Comparison of ENCODE assay signal across 15 cellular contexts in the genomic region with DNA sequence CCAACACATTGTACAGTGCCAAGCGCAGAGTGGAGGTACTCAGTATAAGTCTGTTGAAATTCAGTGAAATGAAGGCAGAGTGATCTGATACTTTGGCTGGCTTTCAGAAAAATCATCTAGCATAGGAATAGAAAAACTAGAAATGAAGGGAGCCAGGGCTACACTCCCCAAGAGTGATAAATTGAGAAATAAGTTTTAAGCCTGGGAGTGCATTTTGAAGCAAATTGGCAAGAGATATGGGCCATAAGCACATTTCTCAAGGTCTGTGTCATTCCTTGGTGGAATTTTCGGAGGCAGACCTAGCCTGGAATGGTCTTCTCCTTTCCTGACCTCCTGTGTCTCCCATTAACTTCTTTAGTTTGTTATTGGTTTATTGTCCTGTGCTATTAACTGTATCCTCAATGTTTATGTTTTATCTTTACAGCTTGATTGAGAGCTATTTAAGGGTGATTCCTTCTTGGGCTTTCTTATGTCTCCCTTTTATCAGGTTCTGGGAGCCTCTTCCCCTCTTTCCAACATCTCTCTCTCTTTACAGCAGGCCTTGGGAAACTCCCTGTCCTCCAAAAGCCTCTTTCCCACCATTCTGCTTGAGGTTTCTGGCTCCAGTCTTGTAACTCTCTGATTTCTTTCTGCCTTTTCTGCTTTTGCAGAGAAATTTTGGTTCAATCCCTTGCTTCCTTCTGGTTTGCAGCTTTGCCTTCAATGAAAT.
DNase-seq lines count a peak whose midpoint lies in the region; ATAC-seq, FAIRE-seq and TF ChIP-seq lines count a peak whose summit lies in the region.
"Had no signal": no experiment of that assay in that cellular context is flagged by ENCODE, and none has a peak within 500 bp of the region (broad histone marks: within the 10 kb centered on the region; RNA-seq: fewer than 3 reads in every experiment).

No MANE protein-coding gene starts in this region.

- CTCF ChIA-PET in HepG2 (lab: Yijun Ruan, JAX; ENCODE audit: low intra/inter-chr PET ratio, low total read pairs) = no interaction called here
- CTCF ChIA-PET in activated CD8-positive, alpha-beta T cell treated with anti-CD3 and anti-CD28 coated beads, Interleukin-2, amount 10 ng/mL, durations not matched to agents 7 days and 5 days (lab: Charles Lee) = no interaction called here

- in situ Hi-C loops in HepG2 (cut with HindIII; ENCODE audit: extremely low pct_ligation_motif_present, low pct_unique_long_range_greater_than_20kb) = no loop called here

- no TSS peak for BruUV-seq in HepG2 (replicated peaks; lab: Mats Ljungman, UMichigan)

- no peaks in the 10 kb centered on the region for H3K9me3 Mint-ChIP-seq in activated CD8-positive, alpha-beta T cell treated with anti-CD3 and anti-CD28 coated beads, Interleukin-2, amount 10 ng/mL, durations not matched to agents 7 days and 5 days (ENCODE audit: insufficient read depth)
- H3K9me3 Mint-ChIP-seq: activated CD4-positive, alpha-beta T cell treated with anti-CD3 and anti-CD28 coated beads, Interleukin-2, amount 10 ng/mL, durations not matched to agents 24 days and 14 days; activated T-helper 2 cell treated with anti-CD3 and anti-CD28 coated beads, Interferon-gamma antibody, Interleukin-2, Interleukin-4, amounts not matched to agents 10 μg/mL and 5 μg/mL and 100 μg/mL, durations not matched to agents 14 hours and 24 hours and 36 hours had no signal

- no peak for FAIRE-seq in HepG2 (lab: Jason Lieb, UNC)

- H3K27ac ChIP-seq in right lobe of liver (peak overlapping the region in 1 of 3 donors; percentile 74), HepG2 (ENCODE audit: extremely low read length, insufficient read depth, low read length) (no peak overlapping the region), prostate gland (no peak overlapping the region)

- no peak overlapping the region for H3K27ac Mint-ChIP-seq in activated CD8-positive, alpha-beta T cell treated with anti-CD3 and anti-CD28 coated beads, Interleukin-2, amount 10 ng/mL, durations not matched to agents 7 days and 5 days
- H3K27ac Mint-ChIP-seq: activated CD4-positive, alpha-beta T cell treated with anti-CD3 and anti-CD28 coated beads, Interleukin-2, amount 10 ng/mL, durations not matched to agents 24 days and 14 days; activated T-helper 2 cell treated with anti-CD3 and anti-CD28 coated beads, Interferon-gamma antibody, Interleukin-2, Interleukin-4, amounts not matched to agents 10 μg/mL and 5 μg/mL and 100 μg/mL, durations not matched to agents 14 hours and 24 hours and 36 hours; B cell; T-helper 17 cell had no signal

- no peaks in the 10 kb centered on the region for H3K27me3 Mint-ChIP-seq in activated CD8-positive, alpha-beta T cell treated with anti-CD3 and anti-CD28 coated beads, Interleukin-2, amount 10 ng/mL, durations not matched to agents 7 days and 5 days (ENCODE audit: low read depth)
- H3K27me3 Mint-ChIP-seq: activated CD4-positive, alpha-beta T cell treated with anti-CD3 and anti-CD28 coated beads, Interleukin-2, amount 10 ng/mL, durations not matched to agents 24 days and 14 days; B cell; T-helper 17 cell had no signal

- DNase-seq in right lobe of liver (no peak), HepG2 (ENCODE audit: low spot score) (no peak), dedifferentiated amniotic fluid mesenchymal stem cell (ENCODE audit: extremely low spot score) (peak; percentile 77), kidney tubule cell (ENCODE audit: low spot score) (peak; percentile 31), prostate gland (ENCODE audit: low spot score) (no peak), DMS53 (lab: John Stamatoyannopoulos, UW) (no peak), occipital lobe (lab: John Stamatoyannopoulos, UW) (no peak)
- DNase-seq in activated CD8-positive, alpha-beta T cell treated with anti-CD3 and anti-CD28 coated beads, Interleukin-2, amount 10 ng/mL, durations not matched to agents 7 days and 5 days = no peak
- DNase-seq: activated CD4-positive, alpha-beta T cell treated with anti-CD3 and anti-CD28 coated beads, Interleukin-2, amount 10 ng/mL, durations not matched to agents 24 days and 14 days; NCI-H1048; T-helper 17 cell had no signal

- TF ChIP-seq EP300 in HepG2 (IDR thresholded peaks at IDR 0.05; ENCODE audit: low read depth in 2 of 2, low read length in 2 of 2) (no peak), HepG2 (CRISPR knock-in tag; IDR thresholded peaks at IDR 0.05; ENCODE audit: borderline replicate concordance) (no peak)

- TF ChIP-seq POLR2A in right lobe of liver (IDR thresholded peaks at IDR 0.05) (no peak), HepG2 (IDR thresholded peaks at IDR 0.05; ENCODE audit: insufficient read depth in 1 of 2, low read depth in 2 of 2, low read length in 2 of 2) (no peak), prostate gland (IDR thresholded peaks at IDR 0.05) (no peak)

- H3K4me2 ChIP-seq in HepG2 (ENCODE audit: low read depth, low read length) = no peak overlapping the region

- intact Hi-C loops in right lobe of liver (cut with DNase I) (no loop called here), HepG2 (cut with micrococcal nuclease; ENCODE audit: unreplicated experiment) (no loop called here), prostate gland (cut with DNase I) (no loop called here)

- 80% methylated on average over 2 of the region's 2 CpGs for WGBS in right lobe of liver (ENCODE audit: insufficient coverage, low coverage, low lambda C conversion rate, missing lambda C conversion rate)
- WGBS in HepG2 (ENCODE audit: low lambda C conversion rate) = 36% methylated on average over 2 of the region's 2 CpGs
- 91% methylated on average over 2 of the region's 2 CpGs for WGBS in prostate gland

- no peak for TF ChIP-seq RAD21 in HepG2 (CRISPR knock-in tag; IDR thresholded peaks at IDR 0.05)

- no peak overlapping the region for H3K9ac ChIP-seq in HepG2 (ENCODE audit: insufficient read depth, low read depth, low read length)

- ATAC-seq in right lobe of liver (peak in 3 of 4 donors; percentile 4 to 17 (median 5)), HepG2 (no peak)
- no peak for ATAC-seq in activated CD8-positive, alpha-beta T cell treated with anti-CD3 and anti-CD28 coated beads, Interleukin-2, amount 10 ng/mL, durations not matched to agents 7 days and 5 days
- ATAC-seq: HCT116, T-helper 17 cell had no signal

- H3K27me3 ChIP-seq in right lobe of liver = no peaks in the 10 kb centered on the region
- H3K27me3 ChIP-seq in HepG2 (ENCODE audit: control insufficient read depth in 1 of 2, insufficient read depth in 2 of 2, low read length in 2 of 2) = no peaks in the 10 kb centered on the region
- H3K27me3 ChIP-seq in prostate gland (replicated peaks; ENCODE audit: insufficient read depth) = no peaks in the 10 kb centered on the region
- H3K27me3 ChIP-seq: upper lobe of left lung had no signal

- H3K4me1 ChIP-seq in right lobe of liver (peaks cover 0 to 20% (median 9%) of the 10 kb centered on the region in 4 donors), HepG2 (ENCODE audit: insufficient read depth, low read length) (no peaks in the 10 kb centered on the region), prostate gland (replicated peaks) (peaks cover 4% of the 10 kb centered on the region)

- TF ChIP-seq CTCF in right lobe of liver (IDR thresholded peaks at IDR 0.05) (no peak), HepG2 (CRISPR knock-in tag; IDR thresholded peaks at IDR 0.05) (no peak), prostate gland (IDR thresholded peaks at IDR 0.05) (no peak)

- H3K4me1 Mint-ChIP-seq in activated CD8-positive, alpha-beta T cell treated with anti-CD3 and anti-CD28 coated beads, Interleukin-2, amount 10 ng/mL, durations not matched to agents 7 days and 5 days (ENCODE audit: low read depth) = no peaks in the 10 kb centered on the region
- H3K4me1 Mint-ChIP-seq: activated CD4-positive, alpha-beta T cell treated with anti-CD3 and anti-CD28 coated beads, Interleukin-2, amount 10 ng/mL, durations not matched to agents 24 days and 14 days; B cell; T-helper 17 cell had no signal

- H4K20me1 ChIP-seq in HepG2 (ENCODE audit: insufficient read depth, low read length) = no peaks in the 10 kb centered on the region

- H2AFZ ChIP-seq in HepG2 (ENCODE audit: low read length) = no peak overlapping the region

- no peaks in the 10 kb centered on the region for H3K36me3 Mint-ChIP-seq in activated CD8-positive, alpha-beta T cell treated with anti-CD3 and anti-CD28 coated beads, Interleukin-2, amount 10 ng/mL, durations not matched to agents 7 days and 5 days (ENCODE audit: low read depth)

- no peaks in the 10 kb centered on the region for H3K79me2 ChIP-seq in HepG2 (ENCODE audit: insufficient read depth, low read length)

- H3K9me3 ChIP-seq in right lobe of liver (no peaks in the 10 kb centered on the region), HepG2 (ENCODE audit: low read length) (no peaks in the 10 kb centered on the region), prostate gland (no peaks in the 10 kb centered on the region)
- H3K9me3 ChIP-seq: upper lobe of left lung had no signal

- POLR2A ChIA-PET in HepG2 (lab: Yijun Ruan, JAX) = no interaction called here
- POLR2A ChIA-PET in activated CD8-positive, alpha-beta T cell treated with anti-CD3 and anti-CD28 coated beads, Interleukin-2, amount 10 ng/mL, durations not matched to agents 7 days and 5 days (lab: Charles Lee) = no interaction called here

- no peaks in the 10 kb centered on the region for H3K36me3 ChIP-seq in right lobe of liver
- H3K36me3 ChIP-seq in HepG2 (replicated peaks in 1 of 2; ENCODE audit: control insufficient read depth in 1 of 2, insufficient read depth in 2 of 2, low read length in 2 of 2) = no peaks in the 10 kb centered on the region
- no peaks in the 10 kb centered on the region for H3K36me3 ChIP-seq in prostate gland
- H3K36me3 ChIP-seq: upper lobe of left lung had no signal

- H3K4me3 Mint-ChIP-seq in activated CD8-positive, alpha-beta T cell treated with anti-CD3 and anti-CD28 coated beads, Interleukin-2, amount 10 ng/mL, durations not matched to agents 7 days and 5 days = no peak overlapping the region
- H3K4me3 Mint-ChIP-seq: activated CD4-positive, alpha-beta T cell treated with anti-CD3 and anti-CD28 coated beads, Interleukin-2, amount 10 ng/mL, durations not matched to agents 24 days and 14 days; B cell; T-helper 17 cell had no signal

- H3K4me3 ChIP-seq in right lobe of liver (no peak overlapping the region), HepG2 (replicated peaks in 1 of 3; ENCODE audit: insufficient read depth in 1 of 3, low read depth in 2 of 3, low read length in 3 of 3) (no peak overlapping the region), prostate gland (no peak overlapping the region)
- H3K4me3 ChIP-seq: upper lobe of left lung had no signal

TF ChIP-seq in HepG2, 621 proteins besides CTCF, POLR2A, EP300 and RAD21 (continues in another document):
- TF ChIP-seq CHD2 (IDR thresholded peaks at IDR 0.05; ENCODE audit: low read depth, low read length) (no peak), ZNF660 (CRISPR knock-in tag; IDR thresholded peaks at IDR 0.05; ENCODE audit: borderline replicate concordance, low read depth) (no peak), SP2 (CRISPR knock-in tag; IDR thresholded peaks at IDR 0.05) (no peak), PHF8 (CRISPR knock-in tag; IDR thresholded peaks at IDR 0.05) (no peak), NCOA2 (CRISPR knock-in tag; IDR thresholded peaks at IDR 0.05) (no peak), CC2D1A (CRISPR knock-in tag; IDR thresholded peaks at IDR 0.05) (no peak), HNRNPUL1 (IDR thresholded peaks at IDR 0.05; ENCODE audit: low read depth, low read length) (no peak), HNRNPLL (IDR thresholded peaks at IDR 0.05; ENCODE audit: low read depth, low read length, poor library complexity, severe bottlenecking) (no peak)

Comparison
In these comparisons a context has a peak if more than half of its experiments do, and no peak if none do; other contexts are left out.
1. ATAC-seq: peak in right lobe of liver (3 of 4); none in HepG2 (single experiment) and activated CD8-positive, alpha-beta T cell treated with anti-CD3 and anti-CD28 coated beads, Interleukin-2, amount 10 ng/mL, durations not matched to agents 7 days and 5 days (single experiment).
2. DNase-seq: peak in dedifferentiated amniotic fluid mesenchymal stem cell (single experiment) and kidney tubule cell (single experiment); none in right lobe of liver (0 of 3), HepG2 (single experiment), activated CD8-positive, alpha-beta T cell treated with anti-CD3 and anti-CD28 coated beads, Interleukin-2, amount 10 ng/mL, durations not matched to agents 7 days and 5 days (single experiment), prostate gland (single experiment), DMS53 (single experiment) and occipital lobe (single experiment).